In genomic region chr3:147411235-147411607, GRCh38 we compare ENCODE assay signal across 8 cellular contexts. TPM values are rescaled to one million over a fixed set of nuclear protein-coding genes. Genes with fewer than 3 reads are reported as not detected.
DNase-seq lines count a peak whose midpoint lies in the region; ATAC-seq and TF ChIP-seq lines count a peak whose summit lies in the region.

No MANE protein-coding gene starts in this region.

- peaks cover 99% of the 10 kb centered on the region for H3K27me3 ChIP-seq in RWPE2 (ENCODE audit: insufficient read depth, poor library complexity, severe bottlenecking)

- no peak overlapping the region for H3K27ac ChIP-seq in RWPE2 (ENCODE audit: poor library complexity, severe bottlenecking)

- intact Hi-C loops in sciatic nerve (cut with DNase I): no loop called here

- 0 out of 3 replicates have a peak, but pooled peaks have one; percentile 31 for ATAC-seq in RWPE2 (ENCODE audit: low read depth)
- peak; percentile 67 for ATAC-seq in sciatic nerve

- TF ChIP-seq CTCF in RWPE2 (IDR thresholded peaks at IDR 0.05; ENCODE audit: poor library complexity, severe bottlenecking): no peak
- no peak for TF ChIP-seq CTCF in fibroblast of mammary gland (conservative IDR thresholded peaks at IDR 0.05; ENCODE audit: control insufficient read depth, insufficient read depth, low read depth, low read length)

- H3K4me3 ChIP-seq in GM08714 (ENCODE audit: low read length) (peak overlapping the region; percentile 5; the same call in 1 of the 2 replicates), RWPE2 (ENCODE audit: severe bottlenecking) (no peak overlapping the region), fibroblast of mammary gland (ENCODE audit: control insufficient read depth, low read depth, low read length) (peak overlapping the region; percentile 25)

- no peaks in the 10 kb centered on the region for H3K36me3 ChIP-seq in RWPE2 (ENCODE audit: low read depth)

- no peaks in the 10 kb centered on the region for H3K4me1 ChIP-seq in RWPE2 (ENCODE audit: insufficient read depth, poor library complexity, severe bottlenecking)

- H3K9me3 ChIP-seq in RWPE2 (ENCODE audit: severe bottlenecking): peaks cover 4% of the 10 kb centered on the region

- DNase-seq in RWPE2 (ENCODE audit: low spot score) (no peak), fibroblast of mammary gland (ENCODE audit: low read depth) (peak; percentile 26), sciatic nerve (ENCODE audit: low spot score) (no peak), HT-29 (ENCODE audit: low spot score) (no peak), GM19238 (ENCODE audit: insufficient read length, low spot score) (no peak), cerebellar nuclear complex (lab: John Stamatoyannopoulos, UW) (no peak)
- no peak for DNase-seq in activated effector memory CD4-positive, alpha-beta T cell treated with anti-CD3 and anti-CD28 coated beads, Interleukin-2, amount 50 U/mL, for 16 hours

RNA-seq across cellular contexts. Expression of gene ZIC1, which starts 2.1 kb away (rescaled TPM):
- total RNA-seq in sciatic nerve: 3.8 TPM
- total RNA-seq in HT-29 (2014; rRNA removed; shearing (Covaris generic)): not detected in 2 replicates

RNA-seq across cellular contexts. Expression of gene ZIC4, which starts 4.9 kb away (rescaled TPM):
- total RNA-seq in sciatic nerve: 0.62 TPM
- total RNA-seq in HT-29 (2014; rRNA removed; shearing (Covaris generic)): not detected in 2 replicates
